9 cellular contexts compared by ENCODE assay signal in genomic region chr2:9178905-9179571, GRCh38. TPM values are rescaled to one million over a fixed set of nuclear protein-coding genes. Genes with fewer than 3 reads are reported as not detected.
A peak's percentile ranks its signal among the peaks of the same experiment; 100 is the strongest.
DNase-seq lines count a peak whose midpoint lies in the region; ATAC-seq, FAIRE-seq and TF ChIP-seq lines count a peak whose summit lies in the region.
"Had no signal": no experiment of that assay in that cellular context is flagged by ENCODE, and none has a peak within 500 bp of the region (broad histone marks: within the 10 kb centered on the region; RNA-seq: fewer than 3 reads in every experiment).

No MANE protein-coding gene starts in this region.

- H3K4me1 Mint-ChIP-seq in osteocyte (ENCODE audit: unreplicated experiment) = peaks cover 48% of the 10 kb centered on the region
- H3K4me1 Mint-ChIP-seq in CD8-positive, alpha-beta memory T cell = no peaks in the 10 kb centered on the region

- peak overlapping the region; percentile 96 for H3K27ac Mint-ChIP-seq in osteocyte (ENCODE audit: unreplicated experiment)
- H3K27ac Mint-ChIP-seq in CD8-positive, alpha-beta memory T cell = no peak overlapping the region
- H3K27ac Mint-ChIP-seq: activated B cell treated with CpG ODN at 0.5 μM for 24 hours had no signal

- no peaks in the 10 kb centered on the region for H3K79me2 ChIP-seq in PC-9 (ENCODE audit: low read depth)

- H3K27me3 ChIP-seq in PC-9 (ENCODE audit: insufficient read depth, low read depth) = no peaks in the 10 kb centered on the region
- no peaks in the 10 kb centered on the region for H3K27me3 ChIP-seq in CD8-positive, alpha-beta memory T cell (ENCODE audit: insufficient read depth, low read length, poor library complexity, severe bottlenecking)

- no peaks in the 10 kb centered on the region for H3K9me3 ChIP-seq in PC-9 (ENCODE audit: insufficient read depth, low read depth)
- no peaks in the 10 kb centered on the region for H3K9me3 ChIP-seq in CD8-positive, alpha-beta memory T cell (ENCODE audit: low read length)

- CTCF ChIA-PET in PC-9 (lab: Charles Lee) = interaction anchor here (0.7 kb wide), 1 partner anchor 26 kb away, joined by 3 read pairs; no protein-coding TSS in a partner anchor
- CTCF ChIA-PET in CD8-positive, alpha-beta memory T cell (lab: Charles Lee) = no interaction called here

- H3K4me3 Mint-ChIP-seq in osteocyte (ENCODE audit: unreplicated experiment) = no peak overlapping the region
- no peak overlapping the region for H3K4me3 Mint-ChIP-seq in CD8-positive, alpha-beta memory T cell
- H3K4me3 Mint-ChIP-seq: activated B cell treated with CpG ODN at 0.5 μM for 24 hours had no signal

- no peak for TF ChIP-seq CTCF in PC-9 (conservative IDR thresholded peaks at IDR 0.05)
- TF ChIP-seq CTCF in osteocyte (IDR thresholded peaks at IDR 0.05) = no peak

- peak overlapping the region; percentile 90 for H3K27ac ChIP-seq in PC-9
- H3K27ac ChIP-seq in CD8-positive, alpha-beta memory T cell (ENCODE audit: low read depth, low read length) = no peak overlapping the region

- no peaks in the 10 kb centered on the region for H3K36me3 Mint-ChIP-seq in osteocyte (ENCODE audit: unreplicated experiment)
- no peaks in the 10 kb centered on the region for H3K36me3 Mint-ChIP-seq in CD8-positive, alpha-beta memory T cell

- in situ Hi-C loops in ACHN (cut with HindIII; ENCODE audit: low pct_ligation_motif_present, low pct_unique_long_range_greater_than_20kb, low sequenced_read_pairs) = no loop called here

- no peaks in the 10 kb centered on the region for H3K9me3 Mint-ChIP-seq in osteocyte (ENCODE audit: unreplicated experiment)
- peaks cover 0 to 5% (median 0%) of the 10 kb centered on the region in 5 donors for H3K9me3 Mint-ChIP-seq in CD8-positive, alpha-beta memory T cell
- H3K9me3 Mint-ChIP-seq: activated B cell treated with CpG ODN at 0.5 μM for 24 hours had no signal

- H3K4me3 ChIP-seq in PC-9 = peak overlapping the region; percentile 18; the same call in 1 of the 2 replicates
- no peak overlapping the region for H3K4me3 ChIP-seq in CD8-positive, alpha-beta memory T cell (ENCODE audit: low read length)

- no peaks in the 10 kb centered on the region for H3K36me3 ChIP-seq in PC-9 (ENCODE audit: low read depth)
- no peaks in the 10 kb centered on the region for H3K36me3 ChIP-seq in CD8-positive, alpha-beta memory T cell (ENCODE audit: insufficient read depth, low read length)

- H4K20me1 ChIP-seq in PC-9 (ENCODE audit: insufficient read depth) = no peaks in the 10 kb centered on the region

- H3K9me2 ChIP-seq in PC-9 (ENCODE audit: insufficient read depth) = no peaks in the 10 kb centered on the region

- peak overlapping the region; percentile 76 for H3K4me2 ChIP-seq in PC-9

- POLR2A ChIA-PET in PC-9 (lab: Charles Lee; ENCODE audit: unreplicated experiment) = interaction anchor here (0.6 kb wide), 1 partner anchor 22 kb away, joined by 12 read pairs; no protein-coding TSS in a partner anchor
- POLR2A ChIA-PET in CD8-positive, alpha-beta memory T cell (lab: Charles Lee) = no interaction called here

- ATAC-seq in HG02798 (IDR thresholded peaks at IDR 0.05; ENCODE audit: poor library complexity, unreplicated experiment) (peak; percentile 79), GM18858 (IDR thresholded peaks at IDR 0.05; ENCODE audit: unreplicated experiment) (no peak)

- peaks cover 69% of the 10 kb centered on the region for H3K4me1 ChIP-seq in PC-9 (replicated peaks; ENCODE audit: insufficient read depth)
- no peaks in the 10 kb centered on the region for H3K4me1 ChIP-seq in CD8-positive, alpha-beta memory T cell (ENCODE audit: insufficient read depth, low read length)

- intact Hi-C loops in PC-9 (cut with micrococcal nuclease; ENCODE audit: unreplicated experiment) = loop anchor here (1.0 to 10.0 kb wide), 6 partner anchors 9 to 156 kb away; partner anchors contain the start of gene ASAP2

- DNase-seq in ACHN (peak; percentile 50), PC-9 (peak; percentile 54 to 89), fibroblast of peridontal ligament (ENCODE audit: extremely low read depth) (peak; percentile 85), osteocyte (ENCODE audit: extremely low spot score, unreplicated experiment) (no peak), GM19239 (ENCODE audit: insufficient read length, low spot score) (no peak)
- DNase-seq in CD8-positive, alpha-beta memory T cell = no peak
- DNase-seq: activated B cell treated with CpG ODN at 0.5 μM for 24 hours had no signal

- peaks cover 57% of the 10 kb centered on the region for H3F3A ChIP-seq in PC-9 (ENCODE audit: insufficient read depth, low read depth)

- H3K27me3 Mint-ChIP-seq in osteocyte (ENCODE audit: unreplicated experiment) = no peaks in the 10 kb centered on the region
- H3K27me3 Mint-ChIP-seq in CD8-positive, alpha-beta memory T cell = peaks cover 16 to 58% of the 10 kb centered on the region in 2 donors

- TSS peak; percentile 55 for BruUV-seq in PC-9 (replicated peaks; lab: Mats Ljungman, UMichigan)

- FAIRE-seq in GM19239 (lab: Jason Lieb, UNC) = no peak

- H2AFZ ChIP-seq in PC-9 = peak overlapping the region; percentile 58

RNA-seq across cellular contexts. Expression of gene ASAP2, which starts 27.6 kb away (rescaled TPM):
- total RNA-seq in PC-9 (2021) = 60.3 and 66.8 TPM in 2 replicates
- 91.0 and 94.7 TPM in 2 replicates for total RNA-seq in osteocyte
- under 1 TPM; 0.15 to 0.38 TPM for total RNA-seq in CD8-positive, alpha-beta memory T cell
- not detected for polyA plus RNA-seq in CD8-positive, alpha-beta memory T cell
- total RNA-seq: activated B cell treated with CpG ODN at 0.5 μM for 24 hours had no signal

Comparison
In these comparisons a context has a peak if more than half of its experiments do, and no peak if none do; other contexts are left out.
1. DNase-seq: peak in ACHN (single experiment), PC-9 (2 of 2) and fibroblast of peridontal ligament (single experiment); none in osteocyte (single experiment), GM19239 (single experiment) and CD8-positive, alpha-beta memory T cell (0 of 5).
2. RNA of gene ASAP2, which starts 27.6 kb away (total RNA-seq): 91.0 to 94.7 TPM in osteocyte and 60.3 to 66.8 TPM in PC-9; 0.15 to 0.38 TPM in CD8-positive, alpha-beta memory T cell; every median in the first group is over 10 times any median in the second.